In genomic region chr21:14773777-14774345, GRCh38 we compare ENCODE assay signal across 7 cellular contexts.
DNase-seq lines count a peak whose midpoint lies in the region; FAIRE-seq and TF ChIP-seq lines count a peak whose summit lies in the region.

No MANE protein-coding gene starts in this region.

- no peak overlapping the region for H3K4me3 ChIP-seq in fibroblast of pulmonary artery (replicated peaks; ENCODE audit: low read depth, low read length)

- DNase-seq in GM19239 (ENCODE audit: insufficient read length, low spot score) (no peak), NCI-H748 treated with DMSO at 0.1 percent for 48 hours (lab: John Stamatoyannopoulos, UW) (peak; percentile 18), fibroblast of pulmonary artery (ENCODE audit: low read depth) (peak; percentile 47), renal cortical epithelial cell (ENCODE audit: low read depth) (peak; percentile 25), NCI-H1930 (lab: John Stamatoyannopoulos, UW) (no peak), retina (no peak)
- DNase-seq in activated CD8-positive, alpha-beta memory T cell treated with anti-CD3 and anti-CD28 coated beads, Interleukin-2, amount 50 U/mL, for 24 hours (ENCODE audit: extremely low read depth): peak; percentile 14

- TF ChIP-seq CTCF in fibroblast of pulmonary artery (IDR thresholded peaks at IDR 0.05; ENCODE audit: low read length, missing control alignments): peak; percentile 53

- peak; percentile 64 for FAIRE-seq in GM19239 (lab: Jason Lieb, UNC)

Comparison
In these comparisons a context has a peak if more than half of its experiments do, and no peak if none do; other contexts are left out.
1. DNase-seq: peak in NCI-H748 treated with DMSO at 0.1 percent for 48 hours (single experiment), activated CD8-positive, alpha-beta memory T cell treated with anti-CD3 and anti-CD28 coated beads, Interleukin-2, amount 50 U/mL, for 24 hours (single experiment), fibroblast of pulmonary artery (single experiment) and renal cortical epithelial cell (single experiment); none in GM19239 (single experiment), NCI-H1930 (0 of 2) and retina (single experiment).